14 cellular contexts compared by ENCODE assay signal in genomic region chr4:1775731-1776500, GRCh38. TPM values are rescaled to one million over a fixed set of nuclear protein-coding genes. Genes with fewer than 3 reads are reported as not detected.
A peak's percentile ranks its signal among the peaks of the same experiment; 100 is the strongest.
DNase-seq lines count a peak whose midpoint lies in the region; ATAC-seq and TF ChIP-seq lines count a peak whose summit lies in the region.
"Had no signal": no experiment of that assay in that cellular context is flagged by ENCODE, and none has a peak within 500 bp of the region (broad histone marks: within the 10 kb centered on the region; RNA-seq: fewer than 3 reads in every experiment).

No MANE protein-coding gene starts in this region.

- H4K20me1 ChIP-seq in SK-N-SH (ENCODE audit: insufficient read depth), result no peaks in the 10 kb centered on the region

- no peaks in the 10 kb centered on the region for H3K9me2 ChIP-seq in SK-N-SH

- CTCF ChIA-PET in SK-N-SH (lab: Yijun Ruan, JAX) (interaction anchor here (0.9 to 2.8 kb wide), 5 partner anchors 8 to 33 kb away, joined by 3 to 15 read pairs (median 4); no protein-coding TSS in a partner anchor), WTC11 (lab: Charles Lee) (interaction anchor here (1.0 to 1.2 kb wide), 3 partner anchors 8 to 28 kb away, joined by 4 to 7 read pairs (median 4); partner anchors contain the start of gene FGFR3)

- ATAC-seq in SK-N-SH treated with all-trans-retinoic acid at 6 μM for 48 hours (no peak; the same call in 2 of the 3 replicates), WTC11 (no peak), left lung (no peak)
- ATAC-seq: upper lobe of right lung had no signal

- intact Hi-C loops in left lung (cut with DNase I), result no loop called here

- no peak overlapping the region for H3K4me3 ChIP-seq in SK-N-SH (ENCODE audit: low read depth in 2 of 2, low read length in 1 of 2)
- no peak overlapping the region for H3K4me3 ChIP-seq in left lung
- H3K4me3 ChIP-seq: coronary artery, upper lobe of right lung had no signal

- H3K4me1 Mint-ChIP-seq in WTC11, result peaks cover 15% of the 10 kb centered on the region; the same call in 1 of the 2 replicates

- H3K36me3 Mint-ChIP-seq in WTC11, result no peaks in the 10 kb centered on the region

- H3K4me1 ChIP-seq in SK-N-SH (ENCODE audit: control insufficient read depth in 1 of 2, insufficient read depth in 2 of 2, low read depth in 1 of 2, low read length in 1 of 2) (peaks cover 0 to 36% of the 10 kb centered on the region in 2 experiments; a peak in 1 of 4 replicates), left lung (peaks cover 0 to 4% of the 10 kb centered on the region in 2 donors)

- H3K36me3 ChIP-seq in SK-N-SH (replicated peaks in 1 of 2; ENCODE audit: control insufficient read depth in 1 of 2, insufficient read depth in 2 of 2, low read length in 1 of 2), result no peaks in the 10 kb centered on the region
- no peaks in the 10 kb centered on the region for H3K36me3 ChIP-seq in left lung
- H3K36me3 ChIP-seq: neutrophil, upper lobe of right lung had no signal

- H3K9me3 ChIP-seq in SK-N-SH, result no peaks in the 10 kb centered on the region
- H3K9me3 ChIP-seq in left lung, result no peaks in the 10 kb centered on the region
- H3K9me3 ChIP-seq: neutrophil, upper lobe of right lung had no signal

- TF ChIP-seq EP300 in SK-N-SH (IDR thresholded peaks at IDR 0.05; ENCODE audit: borderline replicate concordance in 1 of 2, low read depth in 1 of 2, low read length in 1 of 2), result no peak

- no peak overlapping the region for H3K4me3 Mint-ChIP-seq in WTC11

- no peak overlapping the region for H2AFZ ChIP-seq in SK-N-SH (ENCODE audit: low read depth)

- H3K4me2 ChIP-seq in SK-N-SH, result no peak overlapping the region

- 54% methylated on average over 8 of the region's 23 CpGs for WGBS in SK-N-SH (ENCODE audit: low lambda C conversion rate)

- no peaks in the 10 kb centered on the region for H3K9me3 Mint-ChIP-seq in WTC11

- H3F3A ChIP-seq in SK-N-SH (replicated peaks; ENCODE audit: insufficient read depth), result no peaks in the 10 kb centered on the region

- peak overlapping the region; percentile 78; the same call in 1 of the 2 replicates for H3K27ac Mint-ChIP-seq in WTC11

- no peak overlapping the region for H3K9ac ChIP-seq in SK-N-SH

- H3K79me2 ChIP-seq in SK-N-SH (ENCODE audit: insufficient read depth), result no peaks in the 10 kb centered on the region

- TF ChIP-seq CTCF in SK-N-SH (IDR thresholded peaks at IDR 0.05) (no peak), WTC11 (IDR thresholded peaks at IDR 0.05) (no peak), left lung (IDR thresholded peaks at IDR 0.05) (no peak)

- DNase-seq in SK-N-SH, result peak; percentile 75
- DNase-seq in WTC11 (ENCODE audit: low spot score), result no peak
- peak; percentile 95 for DNase-seq in islet precursor cell
- peak in 45 of 49 donors; percentile 20 to 91 (median 73) for DNase-seq in substantia nigra (lab: John Stamatoyannopoulos, UW)
- DNase-seq in epidermal melanocyte (ENCODE audit: insufficient read length, low spot score), result no peak
- no peak for DNase-seq in COLO829 (ENCODE audit: low spot score)
- DNase-seq in left lung, result no peak
- DNase-seq: activated T-cell treated with anti-CD3 and anti-CD28 coated beads for 4 hours, NCI-H524 treated with DMSO at 0.1 percent for 48 hours, T-helper 1 cell, upper lobe of right lung had no signal

- H3K27me3 ChIP-seq in SK-N-SH (ENCODE audit: insufficient read depth) (no peaks in the 10 kb centered on the region), left lung (peaks cover 0 to 13% of the 10 kb centered on the region in 2 donors)
- H3K27me3 ChIP-seq: upper lobe of right lung had no signal

- H3K27me3 Mint-ChIP-seq in WTC11 (ENCODE audit: low read depth), result no peaks in the 10 kb centered on the region

- POLR2A ChIA-PET in SK-N-SH (lab: Yijun Ruan, JAX), result no interaction called here
- POLR2A ChIA-PET in WTC11 (lab: Charles Lee), result interaction anchor here (3.8 kb wide), 1 partner anchor 11 kb away, joined by 12 read pairs; no protein-coding TSS in a partner anchor

- no peak for TF ChIP-seq RAD21 in SK-N-SH (IDR thresholded peaks at IDR 0.05; ENCODE audit: low read length)

- H3K27ac ChIP-seq in SK-N-SH (ENCODE audit: low read depth in 2 of 2, low read length in 1 of 2), result peak overlapping the region in 1 of 2 experiments; percentile 56; a peak in 1 of 4 replicates
- H3K27ac ChIP-seq in substantia nigra (ENCODE audit: low read depth, low read length, poor library complexity, severe bottlenecking), result peak overlapping the region; percentile 51
- H3K27ac ChIP-seq in left lung, result no peak overlapping the region
- H3K27ac ChIP-seq: coronary artery, neutrophil, upper lobe of right lung had no signal

TF ChIP-seq in SK-N-SH, 30 proteins besides CTCF, POLR2A, EP300 and RAD21 (continues in another document):
- TF ChIP-seq FOXJ3 (CRISPR knock-in tag; IDR thresholded peaks at IDR 0.05) (no peak), PBX3 (IDR thresholded peaks at IDR 0.05) (no peak), NRF1 (IDR thresholded peaks at IDR 0.05; ENCODE audit: low read depth, low read length) (no peak), SIN3A (IDR thresholded peaks at IDR 0.05; ENCODE audit: borderline replicate concordance, low read depth, low read length) (no peak), NFIC (IDR thresholded peaks at IDR 0.05; ENCODE audit: borderline replicate concordance) (no peak), SMC3 (IDR thresholded peaks at IDR 0.05; ENCODE audit: low read depth, low read length) (no peak), ELF1 (IDR thresholded peaks at IDR 0.05) (no peak)

TF ChIP-seq in SK-N-SH treated with all-trans-retinoic acid at 6 μM for 48 hours, 23 proteins besides CTCF, POLR2A, EP300 and RAD21 (continues in another document):
- TF ChIP-seq ESRRG (CRISPR knock-in tag; IDR thresholded peaks at IDR 0.05) (no peak), TOX (CRISPR knock-in tag; IDR thresholded peaks at IDR 0.05; ENCODE audit: borderline replicate concordance) (no peak), ZNF8 (CRISPR knock-in tag; IDR thresholded peaks at IDR 0.05) (no peak), ZNF565 (CRISPR knock-in tag; conservative IDR thresholded peaks at IDR 0.05; ENCODE audit: low read depth) (no peak), ISL1 (CRISPR knock-in tag; IDR thresholded peaks at IDR 0.05) (no peak), SNAI2 (CRISPR knock-in tag; IDR thresholded peaks at IDR 0.05) (no peak), ZNF70 (CRISPR knock-in tag; IDR thresholded peaks at IDR 0.05) (no peak), ZFP30 (CRISPR knock-in tag; IDR thresholded peaks at IDR 0.05) (no peak), CSDC2 (CRISPR knock-in tag; IDR thresholded peaks at IDR 0.05) (no peak), RARB (CRISPR knock-in tag; IDR thresholded peaks at IDR 0.05) (no peak), ZFP3 (CRISPR knock-in tag; IDR thresholded peaks at IDR 0.05) (no peak), ZC3H10 (CRISPR knock-in tag; IDR thresholded peaks at IDR 0.05) (no peak)
- TF ChIP-seq, protein P1, sequence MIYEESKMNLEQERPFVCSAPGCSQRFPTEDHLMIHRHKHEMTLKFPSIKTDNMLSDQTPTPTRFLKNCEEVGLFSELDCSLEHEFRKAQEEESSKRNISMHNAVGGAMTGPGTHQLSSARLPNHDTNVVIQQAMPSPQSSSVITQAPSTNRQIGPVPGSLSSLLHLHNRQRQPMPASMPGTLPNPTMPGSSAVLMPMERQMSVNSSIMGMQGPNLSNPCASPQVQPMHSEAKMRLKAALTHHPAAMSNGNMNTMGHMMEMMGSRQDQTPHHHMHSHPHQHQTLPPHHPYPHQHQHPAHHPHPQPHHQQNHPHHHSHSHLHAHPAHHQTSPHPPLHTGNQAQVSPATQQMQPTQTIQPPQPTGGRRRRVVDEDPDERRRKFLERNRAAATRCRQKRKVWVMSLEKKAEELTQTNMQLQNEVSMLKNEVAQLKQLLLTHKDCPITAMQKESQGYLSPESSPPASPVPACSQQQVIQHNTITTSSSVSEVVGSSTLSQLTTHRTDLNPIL (CRISPR knock-in tag; IDR thresholded peaks at IDR 0.05; ENCODE audit: low read depth), result no peak

TF ChIP-seq in WTC11, 78 proteins besides CTCF, POLR2A, EP300 and RAD21:
- TF ChIP-seq MYBL2 (CRISPR knock-in tag; IDR thresholded peaks at IDR 0.05) (peak; percentile 38; the same call in 1 of the 2 replicates), GABPB1 (CRISPR knock-in tag; IDR thresholded peaks at IDR 0.05) (no peak), GTF2I (CRISPR knock-in tag; conservative IDR thresholded peaks at IDR 0.05) (no peak), FOXP4 (CRISPR knock-in tag; IDR thresholded peaks at IDR 0.05) (no peak), ESRRA (CRISPR knock-in tag; IDR thresholded peaks at IDR 0.05; ENCODE audit: borderline replicate concordance) (no peak), FOXP1 (CRISPR knock-in tag; IDR thresholded peaks at IDR 0.05; ENCODE audit: borderline replicate concordance) (no peak)

RNA-seq across cellular contexts. Expression of gene FGFR3, which starts 17.2 kb away (rescaled TPM):
- 0.62 and 1.1 TPM in 2 replicates for polyA plus RNA-seq in SK-N-SH (2012; rRNA removed)
- polyA plus RNA-seq in SK-N-SH (2012; cell fraction: cytosol; rRNA removed), result 0.37 and 0.69 TPM in 2 replicates
- polyA plus RNA-seq in SK-N-SH (2012; cell fraction: nucleus; rRNA removed), result 2.3 and 2.7 TPM in 2 replicates
- 18.2 to 19.9 TPM (median 19.7 TPM) in 3 replicates for total RNA-seq in WTC11 (2021)
- total RNA-seq in left lung, result 10 to 100 TPM; 10.8 to 13.5 TPM

RNA-seq across cellular contexts. Expression of gene TACC3, which starts 54.6 kb away (rescaled TPM):
- polyA plus RNA-seq in SK-N-SH (2012; rRNA removed), result 29.2 and 49.5 TPM in 2 replicates
- polyA plus RNA-seq in SK-N-SH (2012; cell fraction: cytosol; rRNA removed), result 24.5 and 30.6 TPM in 2 replicates
- polyA plus RNA-seq in SK-N-SH (2012; cell fraction: nucleus; rRNA removed), result 89.9 and 151 TPM in 2 replicates
- total RNA-seq in WTC11 (2021), result 161 to 207 TPM (median 165 TPM) in 3 replicates
- total RNA-seq in left lung, result 10 to 100 TPM; 20.3 to 28.1 TPM

RNA-seq across cellular contexts. Expression of gene TMEM129, which starts 54.8 kb away (rescaled TPM):
- polyA plus RNA-seq in SK-N-SH (2012; rRNA removed), result 36.5 and 43.9 TPM in 2 replicates
- polyA plus RNA-seq in SK-N-SH (2012; cell fraction: cytosol; rRNA removed), result 16.4 and 29.5 TPM in 2 replicates
- 68.2 and 69.8 TPM in 2 replicates for polyA plus RNA-seq in SK-N-SH (2012; cell fraction: nucleus; rRNA removed)
- total RNA-seq in WTC11 (2021), result 44.2 to 54.9 TPM (median 48.7 TPM) in 3 replicates
- 10 to 100 TPM; 36.8 to 41.1 TPM for total RNA-seq in left lung

Comparison
In these comparisons a context has a peak if more than half of its experiments do, and no peak if none do; other contexts are left out.
1. DNase-seq: peak in SK-N-SH (single experiment), islet precursor cell (single experiment) and substantia nigra (45 of 49); none in WTC11 (single experiment), epidermal melanocyte (single experiment), COLO829 (single experiment) and left lung (0 of 2).